ENCODE assay signal across 15 cellular contexts in the genomic region with DNA sequence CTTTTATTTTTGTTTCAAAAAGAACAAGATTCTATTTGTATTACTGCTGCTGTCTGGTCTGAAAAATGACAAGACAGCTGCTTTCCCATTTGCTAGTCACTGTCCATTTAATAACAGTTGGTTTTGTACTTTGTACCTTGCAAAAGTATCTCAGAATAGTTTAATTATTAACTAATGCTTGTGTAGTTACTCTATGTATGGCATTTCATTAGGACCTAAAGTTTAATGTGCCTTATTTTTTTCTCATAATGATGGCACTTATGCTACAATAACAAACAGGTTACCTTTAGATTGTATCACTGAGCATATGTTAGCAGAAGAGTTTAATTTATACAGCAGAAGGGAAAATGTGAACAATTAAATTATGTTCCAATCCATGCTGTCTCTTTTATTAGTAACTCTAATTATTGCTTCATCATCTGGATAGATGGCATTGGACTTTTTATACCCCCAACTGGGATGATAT.
"Had no signal": no experiment of that assay in that cellular context is flagged by ENCODE, and none has a peak within 500 bp of the region (broad histone marks: within the 10 kb centered on the region; RNA-seq: fewer than 3 reads in every experiment).

No MANE protein-coding gene starts in this region.

- DNase-seq: activated CD4-positive, alpha-beta T cell treated with anti-CD3 and anti-CD28 coated beads, Interleukin-2, amount 10 ng/mL, durations not matched to agents 24 days and 14 days; activated CD8-positive, alpha-beta T cell treated with anti-CD3 and anti-CD28 coated beads, Interleukin-2, amount 10 ng/mL, durations not matched to agents 7 days and 5 days; activated naive CD4-positive, alpha-beta T cell treated with anti-CD3 and anti-CD28 coated beads, Interleukin-2, amount 10 ng/mL, durations not matched to agents 7 days and 5 days; activated T-cell treated with anti-CD3 and anti-CD28 coated beads, Interleukin-2, amount 50 U/mL, for 4 hours; aorta; colonic mucosa; esophagus squamous epithelium; left colon; natural killer cell; stimulated activated CD4-positive, alpha-beta T cell treated with anti-CD3 and anti-CD28 coated beads, Interleukin-12 subunit alpha, Interleukin-12 subunit beta, amount 100 ng/mL, for 4 hours; stimulated activated CD4-positive, alpha-beta T cell treated with anti-CD3 and anti-CD28 coated beads, Interleukin-1b, Interleukin-23, amount 100 ng/mL, for 48 hours; stimulated activated naive CD4-positive, alpha-beta T cell treated with Interleukin-2 at 50 U/mL for 16 hours; thyroid gland had no signal

- H3K36me3 ChIP-seq: colonic mucosa, esophagus squamous epithelium, neutrophil, thyroid gland had no signal

- ATAC-seq: activated CD8-positive, alpha-beta T cell treated with anti-CD3 and anti-CD28 coated beads, Interleukin-2, amount 10 ng/mL, durations not matched to agents 7 days and 5 days; activated T-cell treated with anti-CD3 and anti-CD28 coated beads, Interleukin-2, amount 50 U/mL, for 4 hours; left colon; natural killer cell had no signal

- H3K27me3 ChIP-seq: colonic mucosa, esophagus squamous epithelium, neutrophil, thyroid gland had no signal

- H3K4me3 ChIP-seq: colonic mucosa, esophagus squamous epithelium, lung, thyroid gland had no signal

- H3K27ac ChIP-seq: colonic mucosa, esophagus squamous epithelium, neutrophil, thyroid gland had no signal
